ENCODE assay signal across 9 cellular contexts in the genomic region with DNA sequence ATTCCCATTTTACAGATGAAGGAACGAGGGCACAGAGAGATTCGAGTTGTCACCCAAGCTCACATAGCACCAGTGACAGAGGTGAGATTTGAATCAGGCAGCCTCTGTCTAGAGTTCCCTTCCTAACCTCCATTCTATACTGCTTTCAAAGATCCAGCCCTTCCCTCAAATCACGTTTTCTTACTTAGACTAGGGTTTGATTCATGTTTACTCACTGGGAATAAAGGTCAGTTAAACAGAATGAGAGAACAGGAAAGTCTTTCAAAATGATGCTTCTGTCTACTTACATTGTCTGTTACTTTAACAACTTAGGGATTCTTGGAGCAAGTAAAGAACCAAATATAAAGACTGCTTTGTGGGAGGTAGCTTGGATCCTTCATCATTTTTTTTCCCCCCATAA.
"Had no signal": no experiment of that assay in that cellular context is flagged by ENCODE, and none has a peak within 500 bp of the region (broad histone marks: within the 10 kb centered on the region; RNA-seq: fewer than 3 reads in every experiment).

No MANE protein-coding gene starts in this region.

- H3K4me2 ChIP-seq: GM23338, KMS-11 had no signal

- H3K27me3 Mint-ChIP-seq: IgD-negative memory B cell had no signal

- H3K4me1 Mint-ChIP-seq: GM23338, H9 had no signal

- ATAC-seq: GM23338 had no signal

- H3K4me3 ChIP-seq: GM23338 had no signal

- DNase-seq: H9, HCEC 1CT, KBM-7 had no signal

- H2AFZ ChIP-seq: GM23338 had no signal

- H3K4me3 Mint-ChIP-seq: GM23338, H9, IgD-negative memory B cell had no signal

- H3K27ac ChIP-seq: KMS-11 had no signal

- H3K27ac Mint-ChIP-seq: GM23338, H9 had no signal

- H3K9ac ChIP-seq: KMS-11 had no signal

- FAIRE-seq: H1, H54, HTR-8/SVneo had no signal

- H3K9me3 Mint-ChIP-seq: IgD-negative memory B cell had no signal
